Comparison of ENCODE assay signal across 28 cellular contexts in the genomic region with DNA sequence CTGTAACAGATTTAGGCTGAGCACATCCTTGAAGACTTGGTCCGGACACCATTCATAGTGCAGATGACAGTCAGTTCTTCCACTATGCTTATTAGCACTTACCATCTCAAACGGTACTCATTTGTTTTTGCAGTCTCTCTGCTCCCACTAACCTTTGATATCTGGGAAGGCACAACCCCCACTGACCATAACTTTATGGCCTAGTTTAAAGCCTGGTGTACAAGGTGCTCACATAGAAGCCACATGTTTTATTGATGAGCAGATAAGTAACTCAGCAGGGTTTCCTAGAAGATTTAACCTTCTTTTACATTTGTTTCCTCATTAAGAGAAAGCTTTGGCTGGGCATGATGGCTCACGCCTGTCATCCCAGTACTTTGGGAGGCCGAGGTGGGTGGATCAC.
"Had no signal": no experiment of that assay in that cellular context is flagged by ENCODE, and none has a peak within 500 bp of the region (broad histone marks: within the 10 kb centered on the region; RNA-seq: fewer than 3 reads in every experiment).

No MANE protein-coding gene starts in this region.

- H3K4me3 ChIP-seq: heart right ventricle, hepatocyte, left lung, lung, pancreas, prostate gland, skin epidermis, spleen, tibial nerve, upper lobe of left lung had no signal

- H2AFZ ChIP-seq: hepatocyte had no signal

- H3K27me3 ChIP-seq: hepatocyte, pancreas, spleen, tibial nerve, upper lobe of left lung had no signal

- H3K36me3 Mint-ChIP-seq: mesothelial cell of epicardium; naive thymus-derived CD8-positive, alpha-beta T cell; stimulated activated effector memory CD8-positive, alpha-beta T cell treated with anti-CD3 and anti-CD28 coated beads, Interleukin-12 subunit alpha, Interleukin-12 subunit beta, amount 100 ng/mL, for 72 hours had no signal

- H3K27ac ChIP-seq: heart right ventricle, hepatocyte, left lung, pancreas, prostate gland, skin epidermis, spleen, tibial nerve, upper lobe of left lung had no signal

- H3K36me3 ChIP-seq: heart right ventricle, left lung, pancreas, prostate gland, spleen, tibial nerve, upper lobe of left lung had no signal

- FAIRE-seq: keratinocyte, pancreas had no signal

- H3K4me3 Mint-ChIP-seq: mesothelial cell of epicardium; naive thymus-derived CD8-positive, alpha-beta T cell; nephron; neural crest cell; stimulated activated effector memory CD8-positive, alpha-beta T cell treated with anti-CD3 and anti-CD28 coated beads, Interleukin-12 subunit alpha, Interleukin-12 subunit beta, amount 100 ng/mL, for 72 hours; stimulated activated naive CD8-positive, alpha-beta T cell treated with anti-CD3 and anti-CD28 coated beads, Interleukin-15, amount 100 ng/mL, for 72 hours had no signal

- H3K9me3 ChIP-seq: heart right ventricle, left lung, pancreas, prostate gland, spleen, tibial nerve, upper lobe of left lung had no signal

- H3K4me2 ChIP-seq: hepatocyte had no signal

- H3K79me2 ChIP-seq: hepatocyte had no signal

- H3K9me3 Mint-ChIP-seq: mesothelial cell of epicardium; naive thymus-derived CD8-positive, alpha-beta T cell; nephron; neural crest cell; stimulated activated effector memory CD8-positive, alpha-beta T cell treated with anti-CD3 and anti-CD28 coated beads, Interleukin-12 subunit alpha, Interleukin-12 subunit beta, amount 100 ng/mL, for 72 hours; stimulated activated naive CD8-positive, alpha-beta T cell treated with anti-CD3 and anti-CD28 coated beads, Interleukin-15, amount 100 ng/mL, for 72 hours had no signal

- DNase-seq: heart right ventricle; kidney glomerular epithelial cell; left cardiac atrium; left lung; mesendoderm; naive thymus-derived CD8-positive, alpha-beta T cell; nucleus accumbens; pancreas; posterior cingulate gyrus; retina; right cardiac atrium; spleen; stimulated activated CD4-positive, alpha-beta T cell treated with anti-CD3 and anti-CD28 coated beads, Interleukin-4, amount 100 ng/mL, for 24 hours; stimulated activated naive CD4-positive, alpha-beta T cell treated with Interleukin-2 at 50 U/mL for 16 hours; stimulated activated naive CD8-positive, alpha-beta T cell treated with anti-CD3 and anti-CD28 coated beads, Interleukin-15, amount 100 ng/mL, for 72 hours; substantia nigra; upper lobe of left lung had no signal

- H3K27ac Mint-ChIP-seq: mesothelial cell of epicardium; naive thymus-derived CD8-positive, alpha-beta T cell; nephron; stimulated activated effector memory CD8-positive, alpha-beta T cell treated with anti-CD3 and anti-CD28 coated beads, Interleukin-12 subunit alpha, Interleukin-12 subunit beta, amount 100 ng/mL, for 72 hours; stimulated activated naive CD8-positive, alpha-beta T cell treated with anti-CD3 and anti-CD28 coated beads, Interleukin-15, amount 100 ng/mL, for 72 hours had no signal

- H3K4me1 ChIP-seq: heart right ventricle, left lung, pancreas, prostate gland, spleen, tibial nerve, upper lobe of left lung had no signal

- H3K4me1 Mint-ChIP-seq: naive thymus-derived CD8-positive, alpha-beta T cell; nephron; neural crest cell; stimulated activated effector memory CD8-positive, alpha-beta T cell treated with anti-CD3 and anti-CD28 coated beads, Interleukin-12 subunit alpha, Interleukin-12 subunit beta, amount 100 ng/mL, for 72 hours; stimulated activated naive CD8-positive, alpha-beta T cell treated with anti-CD3 and anti-CD28 coated beads, Interleukin-15, amount 100 ng/mL, for 72 hours had no signal

- ATAC-seq: heart right ventricle; left cardiac atrium; left lung; naive thymus-derived CD8-positive, alpha-beta T cell; pancreas; right cardiac atrium; sciatic nerve; stimulated activated effector memory CD8-positive, alpha-beta T cell treated with anti-CD3 and anti-CD28 coated beads, Interleukin-12 subunit alpha, Interleukin-12 subunit beta, amount 100 ng/mL, for 72 hours; stimulated activated naive CD8-positive, alpha-beta T cell treated with anti-CD3 and anti-CD28 coated beads, Interleukin-15, amount 100 ng/mL, for 72 hours had no signal
